In the genomic region with DNA sequence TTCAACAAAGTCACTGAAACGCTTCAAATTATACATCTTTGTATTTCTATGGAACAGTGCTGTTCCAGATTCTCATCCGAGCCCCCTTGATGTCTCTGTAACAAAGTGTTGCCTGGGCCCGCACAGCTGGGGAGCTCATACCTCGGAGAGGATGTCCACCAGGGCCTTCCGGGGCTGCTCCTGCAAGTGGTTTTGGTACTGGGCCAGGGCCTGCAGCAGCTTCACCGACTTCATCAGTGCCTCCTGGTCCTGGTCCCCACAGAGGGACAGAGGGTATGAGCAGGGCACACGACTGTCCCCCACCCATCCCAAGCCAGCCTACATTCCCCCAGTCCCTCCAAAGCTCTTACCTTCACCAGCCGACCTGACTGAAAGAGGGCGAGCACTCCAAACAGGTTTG, we compare ENCODE assay signal across 8 cellular contexts. TPM values are rescaled to one million over a fixed set of nuclear protein-coding genes. Genes with fewer than 3 reads are reported as not detected.
DNase-seq lines count a peak whose midpoint lies in the region; ATAC-seq, FAIRE-seq and TF ChIP-seq lines count a peak whose summit lies in the region.
"Had no signal": no experiment of that assay in that cellular context is flagged by ENCODE, and none has a peak within 500 bp of the region (broad histone marks: within the 10 kb centered on the region; RNA-seq: fewer than 3 reads in every experiment).

No MANE protein-coding gene starts in this region.

- H3K27me3 ChIP-seq in NT2/D1 (ENCODE audit: insufficient read depth, insufficient read length) (no peaks in the 10 kb centered on the region), H1 (replicated peaks in 1 of 4; ENCODE audit: control insufficient read depth in 3 of 4, extremely low read depth in 1 of 4, insufficient read depth in 3 of 4, low read length in 3 of 4) (no peaks in the 10 kb centered on the region)

- H2BK20ac ChIP-seq in H1 (ENCODE audit: low read length), result no peak overlapping the region

- peak overlapping the region; percentile 79 to 96; a peak in 3 of 4 replicates for H3K4me2 ChIP-seq in H1 (ENCODE audit: insufficient read depth in 1 of 2, low read depth in 2 of 2, low read length in 2 of 2)

- no peak overlapping the region for H2BK120ac ChIP-seq in H1 (replicated peaks; ENCODE audit: low read depth, low read length)

- no peak overlapping the region for H4K5ac ChIP-seq in H1 (ENCODE audit: insufficient read length, low read depth, low read length)

- H2AFZ ChIP-seq in H1 (ENCODE audit: low read length), result no peak overlapping the region

- no peak overlapping the region for H4K91ac ChIP-seq in H1 (replicated peaks; ENCODE audit: insufficient read length, low read length)

- no peaks in the 10 kb centered on the region for H3K9me3 ChIP-seq in NT2/D1 (ENCODE audit: insufficient read depth, low read length)
- no peaks in the 10 kb centered on the region for H3K9me3 ChIP-seq in H1 (ENCODE audit: insufficient read depth in 2 of 2, low read depth in 1 of 2, low read length in 1 of 2)

- no peak overlapping the region for H3K18ac ChIP-seq in H1 (ENCODE audit: extremely low read depth, low read length)

- peaks cover 13% of the 10 kb centered on the region for H3K79me1 ChIP-seq in H1 (ENCODE audit: low read depth, low read length)

- no peak overlapping the region for H3K4ac ChIP-seq in H1 (replicated peaks; ENCODE audit: insufficient read length, low read depth, low read length)

- FAIRE-seq in H1 (lab: Jason Lieb, UNC), result no peak

- no peak for TF ChIP-seq POLR2A in H1 (IDR thresholded peaks at IDR 0.05; ENCODE audit: control extremely low read depth in 1 of 2, low read depth in 2 of 2, low read length in 2 of 2)

- no peak overlapping the region for H3K14ac ChIP-seq in H1 (ENCODE audit: insufficient read length)

- TF ChIP-seq CTCF in H1 (IDR thresholded peaks at IDR 0.05; ENCODE audit: control extremely low read depth in 1 of 3, insufficient read depth in 1 of 3, low read depth in 1 of 3, low read length in 3 of 3), result no peak

- H3K56ac ChIP-seq in H1 (replicated peaks; ENCODE audit: insufficient read length, low read depth, low read length), result no peak overlapping the region

- CTCF ChIA-PET in H1 (lab: Charles Lee; ENCODE audit: partially characterized antibody), result interaction anchor here (2.1 kb wide), 1 partner anchor 13 kb away, joined by 8 read pairs; no protein-coding TSS in a partner anchor

- H4K20me1 ChIP-seq in H1 (replicated peaks in 1 of 2; ENCODE audit: control insufficient read depth in 1 of 2, insufficient read depth in 2 of 2, low read length in 2 of 2), result peaks cover 3 to 9% of the 10 kb centered on the region in 2 experiments

- H2BK15ac ChIP-seq in H1 (ENCODE audit: low read length), result no peak overlapping the region

- H3K4me3 ChIP-seq in GM08714 (ENCODE audit: low read length) (peak overlapping the region; percentile 69; the same call in 1 of the 2 replicates), NT2/D1 (ENCODE audit: insufficient read length, low read depth) (peak overlapping the region; percentile 79), H1 (ENCODE audit: extremely low read depth in 1 of 4, insufficient read depth in 2 of 4, low read depth in 3 of 4, low read length in 4 of 4) (peak overlapping the region; percentile 73 to 94 (median 84); a peak in 5 of 8 replicates)

- H3K9ac ChIP-seq in NT2/D1 (ENCODE audit: insufficient read length, low read depth), result peak overlapping the region; percentile 84
- no peak overlapping the region; a peak in 1 of 7 replicates for H3K9ac ChIP-seq in H1 (replicated peaks in 1 of 4; ENCODE audit: extremely low read depth in 1 of 4, low read depth in 3 of 4, low read length in 3 of 4)

- peaks cover 14% of the 10 kb centered on the region; the same call in 1 of the 2 replicates for H3K23me2 ChIP-seq in H1 (ENCODE audit: low read depth, low read length)

- POLR2A ChIA-PET in H1 (lab: Charles Lee; ENCODE audit: partially characterized antibody), result interaction anchor here (0.5 to 32.8 kb wide), 6 partner anchors 9 to 304 kb away, joined by 3 to 546 read pairs (median 4); no protein-coding TSS in a partner anchor

- DNase-seq in NT2/D1 (ENCODE audit: low read depth, low spot score) (no peak), H1 (ENCODE audit: low read depth in 1 of 2, low spot score in 2 of 2) (no peak), posterior vena cava (ENCODE audit: low spot score) (peak; percentile 48), NAMALWA (ENCODE audit: low spot score) (no peak)

- no peak overlapping the region for H3K23ac ChIP-seq in H1 (ENCODE audit: insufficient read length)

- TF ChIP-seq EP300 in H1 (IDR thresholded peaks at IDR 0.05; ENCODE audit: borderline replicate concordance in 1 of 2, low read depth in 2 of 2, low read length in 2 of 2), result no peak

- intact Hi-C loops in posterior vena cava (cut with DNase I), result no loop called here

- no peak for TF ChIP-seq RAD21 in H1 (IDR thresholded peaks at IDR 0.05 in 1 of 2, conservative IDR thresholded peaks at IDR 0.05 in 1 of 2; ENCODE audit: low read depth in 2 of 2, low read length in 2 of 2)

- H3K36me3 ChIP-seq in NT2/D1 (ENCODE audit: insufficient read depth, insufficient read length, low read length) (peaks cover 55% of the 10 kb centered on the region), H1 (ENCODE audit: control insufficient read depth in 2 of 4, insufficient read depth in 4 of 4, low read length in 3 of 4) (peaks cover 33 to 48% (median 43%) of the 10 kb centered on the region in 4 experiments)

- no peak for ATAC-seq in HG03457 (IDR thresholded peaks at IDR 0.05; ENCODE audit: unreplicated experiment)
- no peak for ATAC-seq in GM18868 (IDR thresholded peaks at IDR 0.05; ENCODE audit: unreplicated experiment)
- ATAC-seq: activated CD4-positive, CD25-positive, alpha-beta regulatory T cell treated with anti-CD3 and anti-CD28 coated beads, Interleukin-2, amount 50 U/mL, for 24 hours had no signal

- no peak overlapping the region; the same call in 1 of the 2 replicates for H4K8ac ChIP-seq in H1 (ENCODE audit: extremely low read depth, insufficient read depth, low read length)

- no peak overlapping the region for H2BK12ac ChIP-seq in H1 (ENCODE audit: low read depth, low read length)

- H3K4me1 ChIP-seq in NT2/D1 (ENCODE audit: insufficient read depth, insufficient read length) (peaks cover 19% of the 10 kb centered on the region), H1 (replicated peaks in 1 of 4; ENCODE audit: control insufficient read depth in 3 of 4, insufficient read depth in 4 of 4, low read length in 3 of 4) (peaks cover 6 to 17% (median 10%) of the 10 kb centered on the region in 4 experiments; a peak in 6 of 7 replicates)

- no peak overlapping the region for H2AK5ac ChIP-seq in H1 (ENCODE audit: low read depth, low read length)

- 94% methylated on average over 9 of the region's 9 CpGs; no CpG with 5 or more reads in 1 of the 2 experiments for WGBS in H1 (ENCODE audit: extremely low coverage in 1 of 2, insufficient coverage in 1 of 2, insufficient read length in 1 of 2, insufficient replicate concordance in 2 of 2, low coverage in 1 of 2, low lambda C conversion rate in 2 of 2, missing lambda C conversion rate in 1 of 2), 2 experiments

- peaks cover 0 to 21% of the 10 kb centered on the region in 2 experiments; a peak in 3 of 4 replicates for H3K79me2 ChIP-seq in H1 (ENCODE audit: control insufficient read depth in 1 of 2, insufficient read depth in 2 of 2, low read length in 2 of 2)

- H3K27ac ChIP-seq in H1 (ENCODE audit: low read depth, low read length), result no peak overlapping the region

- no peak overlapping the region for H2BK5ac ChIP-seq in H1 (ENCODE audit: low read depth, low read length)

RNA-seq across cellular contexts. Expression of a gene that starts 1.5 kb away (rescaled TPM):
- 151 and 153 TPM in 2 replicates for total RNA-seq in H1 (2021; fragmentation: NEBNext Ultra II Directional; extraction: Animal tissue kit (Norgen Biotek cat#: 25700))
- polyA plus RNA-seq in H1 (2011; rRNA removed), result 46.8 and 79.9 TPM in 2 replicates
- polyA plus RNA-seq in H1 (2011; cell fraction: cytosol; rRNA removed), result 58.4 TPM
- 266 TPM for polyA plus RNA-seq in H1 (2011; cell fraction: nucleus; rRNA removed)
- polyA plus RNA-seq in H1 (2012, experiment 1 of 2), result 98.7 to 125 TPM (median 120 TPM) in 4 replicates
- 114 TPM for polyA plus RNA-seq in H1 (2012, experiment 2 of 2)
- polyA plus RNA-seq in H1 (2013, experiment 1 of 2), result 74.0 TPM
- polyA plus RNA-seq in H1 (2013, experiment 2 of 2), result 63.6 TPM
- polyA minus RNA-seq in H1 (2011; rRNA and poly(A)+ RNA removed), result 87.5 and 109 TPM in 2 replicates
- 88.4 TPM for polyA minus RNA-seq in H1 (2011; cell fraction: cytosol; rRNA and poly(A)+ RNA removed)
- 116 TPM for polyA minus RNA-seq in H1 (2011; cell fraction: nucleus; rRNA and poly(A)+ RNA removed)
- total RNA-seq in posterior vena cava, result 10 to 100 TPM; 37.9 to 41.0 TPM

RNA-seq across cellular contexts. Expression of a gene that starts 6.7 kb away (rescaled TPM):
- total RNA-seq in H1 (2021; fragmentation: NEBNext Ultra II Directional; extraction: Animal tissue kit (Norgen Biotek cat#: 25700)), result not detected in 2 replicates
- 0.18 and 0.30 TPM in 2 replicates for polyA plus RNA-seq in H1 (2011; rRNA removed)
- 0.16 TPM for polyA plus RNA-seq in H1 (2011; cell fraction: cytosol; rRNA removed)
- polyA plus RNA-seq in H1 (2011; cell fraction: nucleus; rRNA removed), result 0.04 TPM
- 0.11 to 0.15 TPM in 2 of 4 replicates, not detected in the others for polyA plus RNA-seq in H1 (2012, experiment 1 of 2)
- not detected for polyA plus RNA-seq in H1 (2012, experiment 2 of 2)
- 0.02 TPM for polyA plus RNA-seq in H1 (2013, experiment 1 of 2)
- polyA plus RNA-seq in H1 (2013, experiment 2 of 2), result 0.07 TPM
- polyA minus RNA-seq in H1 (2011; rRNA and poly(A)+ RNA removed), result 0.09 TPM in 1 of 2 replicates, not detected in the other
- polyA minus RNA-seq in H1 (2011; cell fraction: cytosol; rRNA and poly(A)+ RNA removed), result not detected
- 0.90 TPM for polyA minus RNA-seq in H1 (2011; cell fraction: nucleus; rRNA and poly(A)+ RNA removed)
- not detected for total RNA-seq in posterior vena cava

RNA-seq across cellular contexts. Expression of a gene that starts 30.7 kb away (rescaled TPM):
- total RNA-seq in H1 (2021; fragmentation: NEBNext Ultra II Directional; extraction: Animal tissue kit (Norgen Biotek cat#: 25700)), result 3.7 and 4.5 TPM in 2 replicates
- polyA plus RNA-seq in H1 (2011; rRNA removed), result 3.6 and 4.6 TPM in 2 replicates
- 3.4 TPM for polyA plus RNA-seq in H1 (2011; cell fraction: cytosol; rRNA removed)
- 4.5 TPM for polyA plus RNA-seq in H1 (2011; cell fraction: nucleus; rRNA removed)
- polyA plus RNA-seq in H1 (2012, experiment 1 of 2), result 3.3 to 6.3 TPM (median 4.1 TPM) in 4 replicates
- polyA plus RNA-seq in H1 (2012, experiment 2 of 2), result 4.5 TPM
- polyA plus RNA-seq in H1 (2013, experiment 1 of 2), result 2.9 TPM
- 2.2 TPM for polyA plus RNA-seq in H1 (2013, experiment 2 of 2)
- polyA minus RNA-seq in H1 (2011; rRNA and poly(A)+ RNA removed), result 3.0 and 3.1 TPM in 2 replicates
- 4.0 TPM for polyA minus RNA-seq in H1 (2011; cell fraction: cytosol; rRNA and poly(A)+ RNA removed)
- polyA minus RNA-seq in H1 (2011; cell fraction: nucleus; rRNA and poly(A)+ RNA removed), result 2.3 TPM
- total RNA-seq in posterior vena cava, result 1 to 10 TPM; 2.0 to 3.0 TPM

RNA-seq across cellular contexts. Expression of a gene that starts 55.0 kb away (rescaled TPM):
- 0.98 and 1.5 TPM in 2 replicates for total RNA-seq in H1 (2021; fragmentation: NEBNext Ultra II Directional; extraction: Animal tissue kit (Norgen Biotek cat#: 25700))
- polyA plus RNA-seq in H1 (2011; rRNA removed), result 1.2 and 1.9 TPM in 2 replicates
- polyA plus RNA-seq in H1 (2011; cell fraction: cytosol; rRNA removed), result 1.5 TPM
- polyA plus RNA-seq in H1 (2011; cell fraction: nucleus; rRNA removed), result 2.6 TPM
- 0.51 to 1.6 TPM (median 1.4 TPM) in 4 replicates for polyA plus RNA-seq in H1 (2012, experiment 1 of 2)
- 1.4 TPM for polyA plus RNA-seq in H1 (2012, experiment 2 of 2)
- polyA plus RNA-seq in H1 (2013, experiment 1 of 2), result 0.77 TPM
- polyA plus RNA-seq in H1 (2013, experiment 2 of 2), result 0.83 TPM
- polyA minus RNA-seq in H1 (2011; rRNA and poly(A)+ RNA removed), result 0.35 and 1.6 TPM in 2 replicates
- 0.59 TPM for polyA minus RNA-seq in H1 (2011; cell fraction: cytosol; rRNA and poly(A)+ RNA removed)
- 1.5 TPM for polyA minus RNA-seq in H1 (2011; cell fraction: nucleus; rRNA and poly(A)+ RNA removed)
- total RNA-seq in posterior vena cava, result 10 to 100 TPM; 16.2 to 20.9 TPM
